In the genomic region with DNA sequence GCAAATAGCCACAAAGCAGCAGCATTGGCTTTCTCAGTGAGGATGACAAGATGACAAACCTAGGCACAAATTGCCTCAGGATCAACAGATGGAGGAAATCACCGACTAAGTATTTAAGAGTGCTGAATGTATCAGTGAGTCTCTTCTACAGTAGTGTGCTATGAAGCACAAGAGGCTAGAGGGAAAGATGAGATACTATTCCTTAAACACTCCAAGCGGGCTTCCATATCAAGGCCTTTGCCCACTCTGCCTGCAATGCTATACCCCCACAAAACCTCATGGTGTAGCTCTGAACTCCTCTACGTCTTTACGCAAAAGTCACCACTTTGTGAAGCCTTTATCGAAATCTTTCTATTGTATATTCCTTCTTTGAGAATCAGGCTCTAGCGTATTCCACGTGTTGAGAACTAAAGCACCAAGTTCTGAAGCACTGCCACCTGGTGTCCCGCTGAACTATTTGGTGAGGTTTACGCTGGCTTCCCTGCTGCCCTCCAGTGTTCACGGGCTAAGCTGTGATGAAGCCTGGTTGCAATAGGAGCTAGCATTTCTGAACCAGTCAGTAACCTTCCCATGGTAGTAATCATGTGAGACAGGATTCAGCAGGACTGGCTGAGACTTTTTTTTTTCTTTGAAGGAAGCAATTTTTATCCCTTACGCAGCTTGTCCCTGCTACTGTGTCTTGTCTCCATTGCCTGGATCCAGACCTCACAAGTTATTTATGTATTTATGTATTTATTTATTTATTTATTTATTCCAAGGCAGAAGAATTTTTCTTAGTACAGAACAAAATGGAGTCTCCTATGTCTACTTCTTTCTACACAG, we compare ENCODE assay signal across 8 cellular contexts.
A peak's percentile ranks its signal among the peaks of the same experiment; 100 is the strongest.
DNase-seq lines count a peak whose midpoint lies in the region; ATAC-seq lines count a peak whose summit lies in the region.

No MANE protein-coding gene starts in this region.

- DNase-seq in Ammon's horn (ENCODE audit: low spot score), result peak; percentile 65
- DNase-seq in SK-MEL-5 (ENCODE audit: low read depth, low spot score), result peak; percentile 91
- peak; percentile 79 for DNase-seq in amniotic epithelial cell (ENCODE audit: low read depth)
- DNase-seq in iPS-NIHi11 (ENCODE audit: low spot score), result peak; percentile 55
- peak; percentile 8 to 26 for DNase-seq in stimulated activated CD4-positive, alpha-beta T cell treated with anti-CD3 and anti-CD28 coated beads, Interleukin-15, amount 100 ng/mL, for 1 hour (ENCODE audit: low read depth in 1 of 2, low spot score in 1 of 2)
- no peak for DNase-seq in NCI-H146 treated with DMSO at 0.1 percent for 48 hours (lab: John Stamatoyannopoulos, UW; ENCODE audit: unreplicated experiment)

- peak; percentile 77 for ATAC-seq in GM18511 (IDR thresholded peaks at IDR 0.05; ENCODE audit: unreplicated experiment)
- peak; percentile 69 for ATAC-seq in HG03378 (IDR thresholded peaks at IDR 0.05; ENCODE audit: unreplicated experiment)

- in situ Hi-C loops in SK-MEL-5 (cut with HindIII; ENCODE audit: low pct_unique_long_range_greater_than_20kb, low sequenced_read_pairs), result no loop called here
